1 cellular context compared by ENCODE assay signal in genomic region chr16:30166202-30166902, GRCh38.
A peak's percentile ranks its signal among the peaks of the same experiment; 100 is the strongest.
TF ChIP-seq lines count a peak whose summit lies in the region.

No MANE protein-coding gene starts in this region.

TF ChIP-seq in GM12878, 131 proteins besides CTCF, POLR2A, EP300 and RAD21 (continues in another document):
- TF ChIP-seq GABPA (IDR thresholded peaks at IDR 0.05; ENCODE audit: low read depth) (peak; percentile 30; the same call in 1 of the 2 replicates), RBBP5 (conservative IDR thresholded peaks at IDR 0.05) (no peak), ETV6 (conservative IDR thresholded peaks at IDR 0.05 in 1 of 2, IDR thresholded peaks at IDR 0.05 in 1 of 2; ENCODE audit: borderline replicate concordance in 1 of 2, low read depth in 1 of 2) (peak in 1 of 2 experiments; percentile 84; a peak in 2 of 4 replicates), IRF4 (IDR thresholded peaks at IDR 0.05; ENCODE audit: low read depth, low read length) (peak; percentile 75; the same call in 1 of the 2 replicates), ZNF207 (IDR thresholded peaks at IDR 0.05; ENCODE audit: borderline replicate concordance) (peak; percentile 23; the same call in 1 of the 2 replicates), BMI1 (IDR thresholded peaks at IDR 0.05; ENCODE audit: borderline replicate concordance) (peak; percentile 77; the same call in 1 of the 2 replicates), SMARCA5 (IDR thresholded peaks at IDR 0.05) (peak; percentile 14; the same call in 1 of the 2 replicates), SMAD1 (IDR thresholded peaks at IDR 0.05; ENCODE audit: low read depth, partially characterized antibody) (no peak), POLR2AphosphoS5 (IDR thresholded peaks at IDR 0.05; ENCODE audit: low read length) (no peak), HDAC2 (IDR thresholded peaks at IDR 0.05) (no peak), RELB (IDR thresholded peaks at IDR 0.05; ENCODE audit: low read depth) (peak; percentile 95), KAT2A (conservative IDR thresholded peaks at IDR 0.05; ENCODE audit: control insufficient read depth, low read depth, low read length) (no peak), NBN (IDR thresholded peaks at IDR 0.05) (peak; percentile 94), PAX5 (IDR thresholded peaks at IDR 0.05; ENCODE audit: borderline replicate concordance, low read depth, low read length) (peak; percentile 80; the same call in 1 of the 2 replicates), CBX5 (IDR thresholded peaks at IDR 0.05; ENCODE audit: low read depth) (peak; percentile 58; the same call in 1 of the 2 replicates), RB1 (IDR thresholded peaks at IDR 0.05; ENCODE audit: borderline replicate concordance) (no peak), TCF12 (IDR thresholded peaks at IDR 0.05; ENCODE audit: low read depth, low read length) (0 out of 2 replicates have a peak, but pooled peaks have one; percentile 36), CREB1 (IDR thresholded peaks at IDR 0.05; ENCODE audit: low read depth) (0 out of 2 replicates have a peak, but pooled peaks have one; percentile 19), CHD4 (IDR thresholded peaks at IDR 0.05) (0 out of 2 replicates have a peak, but pooled peaks have one; percentile 29), LARP7 (IDR thresholded peaks at IDR 0.05) (no peak), RCOR1 (conservative IDR thresholded peaks at IDR 0.05; ENCODE audit: low read depth, low read length) (no peak), MAX (IDR thresholded peaks at IDR 0.05; ENCODE audit: low read depth, low read length) (no peak), NFXL1 (IDR thresholded peaks at IDR 0.05; ENCODE audit: borderline replicate concordance) (no peak), POLR2AphosphoS2 (IDR thresholded peaks at IDR 0.05; ENCODE audit: low read depth, low read length) (no peak), SUZ12 (IDR thresholded peaks at IDR 0.05; ENCODE audit: unreplicated experiment) (no peak), FOXK2 (IDR thresholded peaks at IDR 0.05) (no peak), NKRF (conservative IDR thresholded peaks at IDR 0.05) (no peak; the same call in 1 of the 2 replicates), MTA2 (IDR thresholded peaks at IDR 0.05; ENCODE audit: low read depth) (peak; percentile 83), IKZF2 (IDR thresholded peaks at IDR 0.05) (peak; percentile 99), ZNF24 (IDR thresholded peaks at IDR 0.05) (no peak), MEF2B (IDR thresholded peaks at IDR 0.05; ENCODE audit: partially characterized antibody, poor library complexity, severe bottlenecking) (peak; percentile 57), ZNF384 (IDR thresholded peaks at IDR 0.05; ENCODE audit: borderline replicate concordance, low read depth, low read length) (no peak), NR2F1 (conservative IDR thresholded peaks at IDR 0.05) (peak; percentile 80), EZH2 (IDR thresholded peaks at IDR 0.05; ENCODE audit: borderline replicate concordance, control insufficient read depth, low read depth, low read length) (no peak), SIN3A (IDR thresholded peaks at IDR 0.05; ENCODE audit: low read depth, low read length) (no peak), ZNF217 (IDR thresholded peaks at IDR 0.05) (peak; percentile 84), POU2F2 (IDR thresholded peaks at IDR 0.05; ENCODE audit: borderline replicate concordance, low read depth, low read length) (0 out of 3 replicates have a peak, but pooled peaks have one; percentile 28), BRCA1 (IDR thresholded peaks at IDR 0.05; ENCODE audit: low read depth, low read length) (no peak), CBX3 (IDR thresholded peaks at IDR 0.05; ENCODE audit: borderline replicate concordance, low read depth) (no peak), SREBF1 (IDR thresholded peaks at IDR 0.05; ENCODE audit: low read length) (no peak), EGR1 (IDR thresholded peaks at IDR 0.05; ENCODE audit: borderline replicate concordance in 1 of 2, low read depth in 2 of 2, low read length in 2 of 2) (no peak)
- TF ChIP-seq, protein P1, sequence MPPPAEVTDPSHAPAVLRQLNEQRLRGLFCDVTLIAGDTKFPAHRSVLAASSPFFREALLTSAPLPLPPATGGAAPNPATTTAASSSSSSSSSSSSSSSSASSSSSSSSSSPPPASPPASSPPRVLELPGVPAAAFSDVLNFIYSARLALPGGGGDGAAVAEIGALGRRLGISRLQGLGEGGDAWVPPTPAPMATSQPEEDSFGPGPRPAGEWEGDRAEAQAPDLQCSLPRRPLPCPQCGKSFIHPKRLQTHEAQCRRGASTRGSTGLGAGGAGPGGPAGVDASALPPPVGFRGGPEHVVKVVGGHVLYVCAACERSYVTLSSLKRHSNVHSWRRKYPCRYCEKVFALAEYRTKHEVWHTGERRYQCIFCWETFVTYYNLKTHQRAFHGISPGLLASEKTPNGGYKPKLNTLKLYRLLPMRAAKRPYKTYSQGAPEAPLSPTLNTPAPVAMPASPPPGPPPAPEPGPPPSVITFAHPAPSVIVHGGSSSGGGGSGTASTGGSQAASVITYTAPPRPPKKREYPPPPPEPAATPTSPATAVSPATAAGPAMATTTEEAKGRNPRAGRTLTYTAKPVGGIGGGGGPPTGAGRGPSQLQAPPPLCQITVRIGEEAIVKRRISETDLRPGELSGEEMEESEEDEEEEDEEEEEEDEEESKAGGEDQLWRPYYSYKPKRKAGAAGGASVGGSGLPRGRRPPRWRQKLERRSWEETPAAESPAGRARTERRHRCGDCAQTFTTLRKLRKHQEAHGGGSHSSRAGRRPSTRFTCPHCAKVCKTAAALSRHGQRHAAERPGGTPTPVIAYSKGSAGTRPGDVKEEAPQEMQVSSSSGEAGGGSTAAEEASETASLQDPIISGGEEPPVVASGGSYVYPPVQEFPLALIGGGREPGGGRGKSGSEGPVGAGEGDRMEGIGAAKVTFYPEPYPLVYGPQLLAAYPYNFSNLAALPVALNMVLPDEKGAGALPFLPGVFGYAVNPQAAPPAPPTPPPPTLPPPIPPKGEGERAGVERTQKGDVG (CRISPR knock-in tag; IDR thresholded peaks at IDR 0.05) = no peak
- TF ChIP-seq, protein P2, sequence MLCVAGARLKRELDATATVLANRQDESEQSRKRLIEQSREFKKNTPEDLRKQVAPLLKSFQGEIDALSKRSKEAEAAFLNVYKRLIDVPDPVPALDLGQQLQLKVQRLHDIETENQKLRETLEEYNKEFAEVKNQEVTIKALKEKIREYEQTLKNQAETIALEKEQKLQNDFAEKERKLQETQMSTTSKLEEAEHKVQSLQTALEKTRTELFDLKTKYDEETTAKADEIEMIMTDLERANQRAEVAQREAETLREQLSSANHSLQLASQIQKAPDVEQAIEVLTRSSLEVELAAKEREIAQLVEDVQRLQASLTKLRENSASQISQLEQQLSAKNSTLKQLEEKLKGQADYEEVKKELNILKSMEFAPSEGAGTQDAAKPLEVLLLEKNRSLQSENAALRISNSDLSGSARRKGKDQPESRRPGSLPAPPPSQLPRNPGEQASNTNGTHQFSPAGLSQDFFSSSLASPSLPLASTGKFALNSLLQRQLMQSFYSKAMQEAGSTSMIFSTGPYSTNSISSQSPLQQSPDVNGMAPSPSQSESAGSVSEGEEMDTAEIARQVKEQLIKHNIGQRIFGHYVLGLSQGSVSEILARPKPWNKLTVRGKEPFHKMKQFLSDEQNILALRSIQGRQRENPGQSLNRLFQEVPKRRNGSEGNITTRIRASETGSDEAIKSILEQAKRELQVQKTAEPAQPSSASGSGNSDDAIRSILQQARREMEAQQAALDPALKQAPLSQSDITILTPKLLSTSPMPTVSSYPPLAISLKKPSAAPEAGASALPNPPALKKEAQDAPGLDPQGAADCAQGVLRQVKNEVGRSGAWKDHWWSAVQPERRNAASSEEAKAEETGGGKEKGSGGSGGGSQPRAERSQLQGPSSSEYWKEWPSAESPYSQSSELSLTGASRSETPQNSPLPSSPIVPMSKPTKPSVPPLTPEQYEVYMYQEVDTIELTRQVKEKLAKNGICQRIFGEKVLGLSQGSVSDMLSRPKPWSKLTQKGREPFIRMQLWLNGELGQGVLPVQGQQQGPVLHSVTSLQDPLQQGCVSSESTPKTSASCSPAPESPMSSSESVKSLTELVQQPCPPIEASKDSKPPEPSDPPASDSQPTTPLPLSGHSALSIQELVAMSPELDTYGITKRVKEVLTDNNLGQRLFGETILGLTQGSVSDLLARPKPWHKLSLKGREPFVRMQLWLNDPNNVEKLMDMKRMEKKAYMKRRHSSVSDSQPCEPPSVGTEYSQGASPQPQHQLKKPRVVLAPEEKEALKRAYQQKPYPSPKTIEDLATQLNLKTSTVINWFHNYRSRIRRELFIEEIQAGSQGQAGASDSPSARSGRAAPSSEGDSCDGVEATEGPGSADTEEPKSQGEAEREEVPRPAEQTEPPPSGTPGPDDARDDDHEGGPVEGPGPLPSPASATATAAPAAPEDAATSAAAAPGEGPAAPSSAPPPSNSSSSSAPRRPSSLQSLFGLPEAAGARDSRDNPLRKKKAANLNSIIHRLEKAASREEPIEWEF (IDR thresholded peaks at IDR 0.05; ENCODE audit: insufficient replicate concordance, low read depth, low read length) = no peak
- TF ChIP-seq, protein P3, sequence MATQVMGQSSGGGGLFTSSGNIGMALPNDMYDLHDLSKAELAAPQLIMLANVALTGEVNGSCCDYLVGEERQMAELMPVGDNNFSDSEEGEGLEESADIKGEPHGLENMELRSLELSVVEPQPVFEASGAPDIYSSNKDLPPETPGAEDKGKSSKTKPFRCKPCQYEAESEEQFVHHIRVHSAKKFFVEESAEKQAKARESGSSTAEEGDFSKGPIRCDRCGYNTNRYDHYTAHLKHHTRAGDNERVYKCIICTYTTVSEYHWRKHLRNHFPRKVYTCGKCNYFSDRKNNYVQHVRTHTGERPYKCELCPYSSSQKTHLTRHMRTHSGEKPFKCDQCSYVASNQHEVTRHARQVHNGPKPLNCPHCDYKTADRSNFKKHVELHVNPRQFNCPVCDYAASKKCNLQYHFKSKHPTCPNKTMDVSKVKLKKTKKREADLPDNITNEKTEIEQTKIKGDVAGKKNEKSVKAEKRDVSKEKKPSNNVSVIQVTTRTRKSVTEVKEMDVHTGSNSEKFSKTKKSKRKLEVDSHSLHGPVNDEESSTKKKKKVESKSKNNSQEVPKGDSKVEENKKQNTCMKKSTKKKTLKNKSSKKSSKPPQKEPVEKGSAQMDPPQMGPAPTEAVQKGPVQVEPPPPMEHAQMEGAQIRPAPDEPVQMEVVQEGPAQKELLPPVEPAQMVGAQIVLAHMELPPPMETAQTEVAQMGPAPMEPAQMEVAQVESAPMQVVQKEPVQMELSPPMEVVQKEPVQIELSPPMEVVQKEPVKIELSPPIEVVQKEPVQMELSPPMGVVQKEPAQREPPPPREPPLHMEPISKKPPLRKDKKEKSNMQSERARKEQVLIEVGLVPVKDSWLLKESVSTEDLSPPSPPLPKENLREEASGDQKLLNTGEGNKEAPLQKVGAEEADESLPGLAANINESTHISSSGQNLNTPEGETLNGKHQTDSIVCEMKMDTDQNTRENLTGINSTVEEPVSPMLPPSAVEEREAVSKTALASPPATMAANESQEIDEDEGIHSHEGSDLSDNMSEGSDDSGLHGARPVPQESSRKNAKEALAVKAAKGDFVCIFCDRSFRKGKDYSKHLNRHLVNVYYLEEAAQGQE (IDR thresholded peaks at IDR 0.05; ENCODE audit: low read depth, low read length) = no peak
- TF ChIP-seq, protein P4, sequence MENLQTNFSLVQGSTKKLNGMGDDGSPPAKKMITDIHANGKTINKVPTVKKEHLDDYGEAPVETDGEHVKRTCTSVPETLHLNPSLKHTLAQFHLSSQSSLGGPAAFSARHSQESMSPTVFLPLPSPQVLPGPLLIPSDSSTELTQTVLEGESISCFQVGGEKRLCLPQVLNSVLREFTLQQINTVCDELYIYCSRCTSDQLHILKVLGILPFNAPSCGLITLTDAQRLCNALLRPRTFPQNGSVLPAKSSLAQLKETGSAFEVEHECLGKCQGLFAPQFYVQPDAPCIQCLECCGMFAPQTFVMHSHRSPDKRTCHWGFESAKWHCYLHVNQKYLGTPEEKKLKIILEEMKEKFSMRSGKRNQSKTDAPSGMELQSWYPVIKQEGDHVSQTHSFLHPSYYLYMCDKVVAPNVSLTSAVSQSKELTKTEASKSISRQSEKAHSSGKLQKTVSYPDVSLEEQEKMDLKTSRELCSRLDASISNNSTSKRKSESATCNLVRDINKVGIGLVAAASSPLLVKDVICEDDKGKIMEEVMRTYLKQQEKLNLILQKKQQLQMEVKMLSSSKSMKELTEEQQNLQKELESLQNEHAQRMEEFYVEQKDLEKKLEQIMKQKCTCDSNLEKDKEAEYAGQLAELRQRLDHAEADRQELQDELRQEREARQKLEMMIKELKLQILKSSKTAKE (IDR thresholded peaks at IDR 0.05; ENCODE audit: low read depth, poor library complexity, severe bottlenecking) = peak; percentile 57
- TF ChIP-seq, protein P5, sequence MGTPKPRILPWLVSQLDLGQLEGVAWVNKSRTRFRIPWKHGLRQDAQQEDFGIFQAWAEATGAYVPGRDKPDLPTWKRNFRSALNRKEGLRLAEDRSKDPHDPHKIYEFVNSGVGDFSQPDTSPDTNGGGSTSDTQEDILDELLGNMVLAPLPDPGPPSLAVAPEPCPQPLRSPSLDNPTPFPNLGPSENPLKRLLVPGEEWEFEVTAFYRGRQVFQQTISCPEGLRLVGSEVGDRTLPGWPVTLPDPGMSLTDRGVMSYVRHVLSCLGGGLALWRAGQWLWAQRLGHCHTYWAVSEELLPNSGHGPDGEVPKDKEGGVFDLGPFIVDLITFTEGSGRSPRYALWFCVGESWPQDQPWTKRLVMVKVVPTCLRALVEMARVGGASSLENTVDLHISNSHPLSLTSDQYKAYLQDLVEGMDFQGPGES (IDR thresholded peaks at IDR 0.05) = no peak
